14 cellular contexts compared by ENCODE assay signal in the genomic region with DNA sequence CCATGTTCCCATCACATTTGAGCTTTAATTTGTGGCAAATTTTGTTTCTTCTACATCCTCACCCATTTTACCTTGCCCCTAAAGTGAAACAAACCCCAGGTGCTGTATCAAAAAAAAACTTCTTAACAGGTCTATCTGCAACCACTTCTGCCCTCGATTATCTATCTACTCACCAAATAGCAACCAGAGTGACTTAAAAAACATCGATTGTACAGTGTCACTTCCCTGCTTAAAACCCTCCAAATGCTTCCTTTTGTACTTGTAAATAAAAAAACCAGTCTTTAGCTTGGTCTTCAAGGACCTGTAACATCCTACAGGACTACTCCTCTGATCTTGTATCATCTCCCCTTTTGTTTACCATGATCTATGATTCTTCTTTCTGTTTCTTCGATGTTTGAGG.
A peak's percentile ranks its signal among the peaks of the same experiment; 100 is the strongest.
DNase-seq lines count a peak whose midpoint lies in the region; ATAC-seq, FAIRE-seq and TF ChIP-seq lines count a peak whose summit lies in the region.
"Had no signal": no experiment of that assay in that cellular context is flagged by ENCODE, and none has a peak within 500 bp of the region (broad histone marks: within the 10 kb centered on the region; RNA-seq: fewer than 3 reads in every experiment).

No MANE protein-coding gene starts in this region.

- H3K27ac ChIP-seq in CD8-positive, alpha-beta memory T cell (ENCODE audit: low read depth, low read length) = peak overlapping the region; percentile 18
- H3K27ac ChIP-seq in K562 (ENCODE audit: extremely low read depth, low read depth, low read length) = peak overlapping the region; percentile 6; the same call in 2 of the 3 replicates
- peak overlapping the region; percentile 82 to 100 (median 93) for H3K27ac ChIP-seq in gastrocnemius medialis
- H3K27ac ChIP-seq: epithelial cell of prostate had no signal

- H3K4me1 Mint-ChIP-seq in CD8-positive, alpha-beta memory T cell = peaks cover 51 to 69% (median 64%) of the 10 kb centered on the region in 3 donors
- peaks cover 19% of the 10 kb centered on the region for H3K4me1 Mint-ChIP-seq in endothelial cell (ENCODE audit: unreplicated experiment)

- in situ Hi-C loops in K562 (cut with MboI) = no loop called here
- in situ Hi-C loops in gastrocnemius medialis (cut with MboI; ENCODE audit: low sequenced_read_pairs in 4 of 4) = no loop called here

- peaks cover 3 to 15% (median 6%) of the 10 kb centered on the region in 3 donors for H3K36me3 Mint-ChIP-seq in CD8-positive, alpha-beta memory T cell
- H3K36me3 Mint-ChIP-seq in endothelial cell (ENCODE audit: low read depth, unreplicated experiment) = peaks cover 9% of the 10 kb centered on the region

- DNase-seq in CD8-positive, alpha-beta memory T cell = peak in 2 of 5 donors; percentile 27 to 40
- no peak for DNase-seq in K562 (ENCODE audit: extremely low read depth in 1 of 4, low spot score in 3 of 4)
- DNase-seq in gastrocnemius medialis = no peak
- DNase-seq in NCI-H345 (lab: John Stamatoyannopoulos, UW) = no peak
- no peak for DNase-seq in hippocampal formation (lab: John Stamatoyannopoulos, UW)
- no peak for DNase-seq in endothelial cell (ENCODE audit: low spot score)
- DNase-seq: DMS153, NCI-H1105, NCI-H526 treated with DMSO at 0.1 percent for 48 hours had no signal

- peaks cover 4% of the 10 kb centered on the region for H3K36me3 ChIP-seq in CD8-positive, alpha-beta memory T cell (ENCODE audit: insufficient read depth, low read length)
- H3K36me3 ChIP-seq in Loucy (ENCODE audit: insufficient read depth, low read length) (peaks cover 20% of the 10 kb centered on the region; the same call in 1 of the 2 replicates), K562 (ENCODE audit: control insufficient read depth, insufficient read depth, low read length) (no peaks in the 10 kb centered on the region; the same call in 2 of the 3 replicates), gastrocnemius medialis (peaks cover 2 to 33% of the 10 kb centered on the region in 2 donors)

- TF ChIP-seq RAD21 in K562 (CRISPR knock-in tag; conservative IDR thresholded peaks at IDR 0.05 in 1 of 2, IDR thresholded peaks at IDR 0.05 in 1 of 2) = no peak

- peak; percentile 15 for FAIRE-seq in K562 (lab: Jason Lieb, UNC)

- peaks cover 11% of the 10 kb centered on the region for H3F3A ChIP-seq in Loucy (ENCODE audit: low read depth)

- no peak for TF ChIP-seq EP300 in K562 (IDR thresholded peaks at IDR 0.05; ENCODE audit: low read length)

- peak overlapping the region; percentile 14 to 93 (median 68) for H3K4me3 Mint-ChIP-seq in CD8-positive, alpha-beta memory T cell
- H3K4me3 Mint-ChIP-seq in endothelial cell (ENCODE audit: unreplicated experiment) = no peak overlapping the region

- TF ChIP-seq POLR2A in K562 (conservative IDR thresholded peaks at IDR 0.05) = no peak
- TF ChIP-seq POLR2A in gastrocnemius medialis (IDR thresholded peaks at IDR 0.05) = no peak

- no peaks in the 10 kb centered on the region for H3K27me3 ChIP-seq in CD8-positive, alpha-beta memory T cell (ENCODE audit: insufficient read depth, low read length, poor library complexity, severe bottlenecking)
- H3K27me3 ChIP-seq in Loucy (ENCODE audit: insufficient read depth, low read length, poor library complexity, severe bottlenecking) = no peaks in the 10 kb centered on the region
- H3K27me3 ChIP-seq in K562 (ENCODE audit: control insufficient read depth in 2 of 2, insufficient read depth in 2 of 2, low read length in 2 of 2) = no peaks in the 10 kb centered on the region
- no peaks in the 10 kb centered on the region for H3K27me3 ChIP-seq in gastrocnemius medialis

- peaks cover 19% of the 10 kb centered on the region for H3K79me2 ChIP-seq in Loucy (ENCODE audit: insufficient read depth, low read length)
- H3K79me2 ChIP-seq in K562 (ENCODE audit: control insufficient read depth, insufficient read depth, low read length) = no peaks in the 10 kb centered on the region; the same call in 2 of the 3 replicates

- intact Hi-C loops in K562 (cut with micrococcal nuclease) = no loop called here
- intact Hi-C loops in gastrocnemius medialis (cut with DNase I; ENCODE audit: low total_unique reads) = no loop called here

- H3K4me2 ChIP-seq in Loucy (ENCODE audit: low read depth, low read length, poor library complexity, severe bottlenecking) (peak overlapping the region; percentile 68), K562 (ENCODE audit: insufficient read depth, low read length) (peak overlapping the region; percentile 13; the same call in 1 of the 2 replicates)
- H3K4me2 ChIP-seq: SK-N-SH, smooth muscle cell had no signal

- no peak for ATAC-seq in K562
- ATAC-seq in gastrocnemius medialis = no peak
- no peak for ATAC-seq in activated CD4-positive, CD25-positive, alpha-beta regulatory T cell treated with anti-CD3 and anti-CD28 coated beads, Interleukin-2, amount 50 U/mL, for 24 hours

- peaks cover 46% of the 10 kb centered on the region for H3K4me1 ChIP-seq in CD8-positive, alpha-beta memory T cell (ENCODE audit: insufficient read depth, low read length)
- peaks cover 38% of the 10 kb centered on the region for H3K4me1 ChIP-seq in Loucy (ENCODE audit: insufficient read depth, low read length, poor library complexity, severe bottlenecking)
- H3K4me1 ChIP-seq in K562 (replicated peaks in 1 of 2; ENCODE audit: control insufficient read depth in 2 of 2, insufficient read depth in 2 of 2, low read length in 2 of 2) = peaks cover 0 to 24% of the 10 kb centered on the region in 2 experiments; a peak in 3 of 5 replicates
- peaks cover 60 to 64% of the 10 kb centered on the region in 2 donors for H3K4me1 ChIP-seq in gastrocnemius medialis

- H3K9me3 ChIP-seq in CD8-positive, alpha-beta memory T cell (ENCODE audit: low read length) = no peaks in the 10 kb centered on the region
- H3K9me3 ChIP-seq in Loucy (ENCODE audit: insufficient read depth, low read depth, low read length) = no peaks in the 10 kb centered on the region
- no peaks in the 10 kb centered on the region for H3K9me3 ChIP-seq in K562 (replicated peaks; ENCODE audit: control insufficient read depth, insufficient read depth, low read depth, low read length)
- no peaks in the 10 kb centered on the region for H3K9me3 ChIP-seq in gastrocnemius medialis
- H3K9me3 ChIP-seq: SK-N-SH had no signal

- CTCF ChIA-PET in CD8-positive, alpha-beta memory T cell (lab: Charles Lee) = interaction anchor here (0.8 to 5.5 kb wide), 5 partner anchors 17 to 137 kb away, joined by 3 to 26 read pairs (median 10); no protein-coding TSS in a partner anchor
- CTCF ChIA-PET in K562 (lab: Yijun Ruan, JAX; ENCODE audit: low intra/inter-chr PET ratio) = no interaction called here

- TF ChIP-seq CTCF in Loucy (conservative IDR thresholded peaks at IDR 0.05; ENCODE audit: low read length) = no peak
- no peak for TF ChIP-seq CTCF in K562 (IDR thresholded peaks at IDR 0.05 in 2 of 3, conservative IDR thresholded peaks at IDR 0.05 in 1 of 3; ENCODE audit: insufficient read depth in 2 of 3, low read depth in 1 of 3, low read length in 3 of 3)
- TF ChIP-seq CTCF in gastrocnemius medialis (IDR thresholded peaks at IDR 0.05 in 4 of 5, conservative IDR thresholded peaks at IDR 0.05 in 1 of 5) = no peak
- TF ChIP-seq CTCF in endothelial cell (IDR thresholded peaks at IDR 0.05; ENCODE audit: unreplicated experiment) = no peak

- no peaks in the 10 kb centered on the region for H3K9me1 ChIP-seq in K562 (ENCODE audit: control insufficient read depth, insufficient read depth, low read length)

- no TSS peak for BruUV-seq in K562 (replicated peaks; lab: Mats Ljungman, UMichigan)

- peak overlapping the region; percentile 64 to 100 (median 96) for H3K27ac Mint-ChIP-seq in CD8-positive, alpha-beta memory T cell
- no peak overlapping the region for H3K27ac Mint-ChIP-seq in endothelial cell (ENCODE audit: unreplicated experiment)

- H3K4me3 ChIP-seq in CD8-positive, alpha-beta memory T cell (ENCODE audit: low read length) = peak overlapping the region; percentile 8
- H3K4me3 ChIP-seq in Loucy (ENCODE audit: low read length, poor library complexity, severe bottlenecking) (no peak overlapping the region), K562 (no peak overlapping the region), gastrocnemius medialis (peak overlapping the region in 2 of 4 donors; percentile 1 to 5)
- H3K4me3 ChIP-seq: smooth muscle cell had no signal

- no peaks in the 10 kb centered on the region for H3K27me3 Mint-ChIP-seq in CD8-positive, alpha-beta memory T cell
- peaks cover 3% of the 10 kb centered on the region for H3K27me3 Mint-ChIP-seq in endothelial cell (ENCODE audit: unreplicated experiment)

- H3K9ac ChIP-seq in Loucy (ENCODE audit: low read depth, low read length, poor library complexity, severe bottlenecking) (peak overlapping the region; percentile 50), K562 (ENCODE audit: insufficient read depth in 1 of 2, low read depth in 2 of 2, low read length in 2 of 2) (peak overlapping the region in 1 of 2 experiments; percentile 7; a peak in 1 of 4 replicates)
- H3K9ac ChIP-seq: SK-N-SH had no signal

- H2AFZ ChIP-seq in Loucy (ENCODE audit: low read length) = no peak overlapping the region
- H2AFZ ChIP-seq in K562 (ENCODE audit: low read depth, low read length) = peak overlapping the region; percentile 72

- H3K9me2 ChIP-seq in Loucy (replicated peaks; ENCODE audit: low read depth, low read length) = no peaks in the 10 kb centered on the region
- H3K9me2 ChIP-seq: SK-N-SH had no signal

- 12% methylated on average over 3 of the region's 3 CpGs for WGBS in K562 (ENCODE audit: insufficient coverage, low coverage, missing lambda C conversion rate)

- H3K9me3 Mint-ChIP-seq in CD8-positive, alpha-beta memory T cell = no peaks in the 10 kb centered on the region
- H3K9me3 Mint-ChIP-seq in endothelial cell (ENCODE audit: unreplicated experiment) = no peaks in the 10 kb centered on the region

- no peaks in the 10 kb centered on the region for H4K20me1 ChIP-seq in Loucy (ENCODE audit: insufficient read depth, low read length, poor library complexity, severe bottlenecking)
- H4K20me1 ChIP-seq in K562 (replicated peaks; ENCODE audit: control insufficient read depth, insufficient read depth, low read length) = no peaks in the 10 kb centered on the region

- POLR2A ChIA-PET in CD8-positive, alpha-beta memory T cell (lab: Charles Lee) = interaction anchor here (0.8 to 5.5 kb wide), 6 partner anchors 9 to 88 kb away, joined by 3 to 29 read pairs (median 10); no protein-coding TSS in a partner anchor
- POLR2A ChIA-PET in K562 (lab: Yijun Ruan, JAX) = interaction anchor here (1.1 to 1.3 kb wide), 2 partner anchors 11 to 17 kb away, joined by 3 to 5 read pairs; no protein-coding TSS in a partner anchor

TF ChIP-seq in K562, 482 proteins besides CTCF, POLR2A, EP300 and RAD21 (continues in another document):
- no peak for TF ChIP-seq ZNF583 (CRISPR knock-in tag; IDR thresholded peaks at IDR 0.05)

Comparison
In these comparisons a context has a peak if more than half of its experiments do, and no peak if none do; other contexts are left out.
1. H3K27ac ChIP-seq: peak in every context shown above with its lines; median percentile 93 in gastrocnemius medialis; 18 in CD8-positive, alpha-beta memory T cell; 6 in K562.